In the genomic region with DNA sequence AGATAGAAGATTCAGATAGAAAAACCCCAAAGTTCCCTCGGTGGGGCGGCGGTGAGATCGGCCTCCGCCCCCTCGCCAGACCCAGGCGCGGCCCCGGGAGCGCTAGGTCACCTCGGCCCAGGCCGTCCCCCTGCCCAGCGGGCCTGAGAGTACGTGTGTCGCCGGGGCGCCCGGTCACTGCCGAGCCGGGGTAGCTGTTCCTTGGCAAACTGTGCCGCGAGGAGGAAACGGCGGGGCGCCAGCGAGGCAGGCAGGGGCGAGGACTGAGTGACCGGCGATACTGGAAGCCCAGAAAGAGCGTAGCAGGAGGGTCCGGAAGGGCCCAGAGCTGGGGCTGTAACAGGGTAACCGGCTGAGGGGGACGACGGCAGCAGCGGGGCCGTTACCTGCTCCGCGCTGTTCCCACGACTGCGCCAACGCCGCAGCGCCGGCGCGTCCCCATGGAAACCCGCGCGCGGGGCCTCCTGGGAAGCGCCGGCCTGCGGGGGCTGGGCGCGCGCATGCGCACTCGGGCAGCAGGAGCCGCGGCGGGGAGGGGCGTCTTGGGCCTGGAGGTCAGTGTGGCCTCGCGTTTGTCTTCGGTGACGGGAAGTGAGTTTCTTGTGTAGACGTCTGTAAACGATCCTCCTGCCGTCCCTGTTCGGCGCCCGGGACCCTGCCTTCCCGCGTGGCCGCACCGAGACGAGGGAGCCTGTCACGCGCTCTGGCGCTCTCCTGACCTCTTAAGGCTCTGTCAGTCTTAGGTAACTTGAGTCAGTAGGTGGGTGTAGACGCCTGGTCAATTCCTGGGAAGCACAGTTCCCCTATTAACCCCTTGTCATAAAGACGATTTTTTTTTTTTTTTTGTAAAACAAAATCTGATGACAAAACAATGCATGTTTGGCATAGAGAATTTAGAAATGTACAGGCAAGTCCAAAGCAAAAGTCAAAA, we compare ENCODE assay signal across 1 cellular context.
TF ChIP-seq lines count a peak whose summit lies in the region.

A gene (minus strand): TSS at position 440 of the 931 bp plus-strand sequence. CDS start 17,285 bp downstream, outside the sequence.

TF ChIP-seq in K562, 482 proteins besides CTCF, POLR2A, EP300 and RAD21 (continued from another document and continues in another):
- TF ChIP-seq GTF2F1 (IDR thresholded peaks at IDR 0.05; ENCODE audit: low read depth, low read length) (peak; percentile 32; the same call in 1 of the 2 replicates), ZNF263 (CRISPR knock-in tag; IDR thresholded peaks at IDR 0.05; ENCODE audit: borderline replicate concordance) (no peak; the same call in 1 of the 2 replicates), RFX7 (CRISPR knock-in tag; IDR thresholded peaks at IDR 0.05) (no peak), ZNF354B (CRISPR knock-in tag; IDR thresholded peaks at IDR 0.05) (no peak), ZNF140 (CRISPR knock-in tag; IDR thresholded peaks at IDR 0.05) (0 out of 2 replicates have a peak, but pooled peaks have one; percentile 26), TFAM (CRISPR knock-in tag; conservative IDR thresholded peaks at IDR 0.05) (no peak), TBP (optimal IDR thresholded peaks at IDR 0.05; ENCODE audit: low read depth, low read length) (peak; percentile 77), BDP1 (IDR thresholded peaks at IDR 0.05; ENCODE audit: insufficient read depth, insufficient read length) (no peak), NR2C2 (CRISPR knock-in tag; IDR thresholded peaks at IDR 0.05) (no peak; the same call in 1 of the 2 replicates), NR2C2 (tag; IDR thresholded peaks at IDR 0.05) (peak; percentile 92), ZSCAN32 (CRISPR knock-in tag; IDR thresholded peaks at IDR 0.05) (no peak; the same call in 1 of the 2 replicates), RCOR1 (IDR thresholded peaks at IDR 0.05; ENCODE audit: borderline replicate concordance in 1 of 2, low read depth in 2 of 2, low read length in 2 of 2) (no peak; a peak in 1 of 4 replicates), ZZZ3 (IDR thresholded peaks at IDR 0.05) (no peak), MEIS2 (IDR thresholded peaks at IDR 0.05; ENCODE audit: partially characterized antibody) (peak; percentile 94), KLF1 (tag; IDR thresholded peaks at IDR 0.05) (no peak; the same call in 1 of the 2 replicates), EHMT2 (IDR thresholded peaks at IDR 0.05) (no peak), GABPA (tag; conservative IDR thresholded peaks at IDR 0.05; ENCODE audit: low read depth) (peak; percentile 57), GATAD2B (IDR thresholded peaks at IDR 0.05; ENCODE audit: borderline replicate concordance) (no peak), MCM5 (IDR thresholded peaks at IDR 0.05; ENCODE audit: low read depth) (no peak), SMAD4 (CRISPR knock-in tag; conservative IDR thresholded peaks at IDR 0.05) (peak; percentile 91), SIN3B (IDR thresholded peaks at IDR 0.05; ENCODE audit: low read depth) (peak; percentile 67; the same call in 1 of the 2 replicates), CBX8 (IDR thresholded peaks at IDR 0.05; ENCODE audit: borderline replicate concordance, extremely low read depth, low read depth, low read length, poor library complexity, severe bottlenecking) (no peak), POLR3G (IDR thresholded peaks at IDR 0.05; ENCODE audit: extremely low read depth, insufficient read length, insufficient replicate concordance) (no peak)
- TF ChIP-seq, protein P1, sequence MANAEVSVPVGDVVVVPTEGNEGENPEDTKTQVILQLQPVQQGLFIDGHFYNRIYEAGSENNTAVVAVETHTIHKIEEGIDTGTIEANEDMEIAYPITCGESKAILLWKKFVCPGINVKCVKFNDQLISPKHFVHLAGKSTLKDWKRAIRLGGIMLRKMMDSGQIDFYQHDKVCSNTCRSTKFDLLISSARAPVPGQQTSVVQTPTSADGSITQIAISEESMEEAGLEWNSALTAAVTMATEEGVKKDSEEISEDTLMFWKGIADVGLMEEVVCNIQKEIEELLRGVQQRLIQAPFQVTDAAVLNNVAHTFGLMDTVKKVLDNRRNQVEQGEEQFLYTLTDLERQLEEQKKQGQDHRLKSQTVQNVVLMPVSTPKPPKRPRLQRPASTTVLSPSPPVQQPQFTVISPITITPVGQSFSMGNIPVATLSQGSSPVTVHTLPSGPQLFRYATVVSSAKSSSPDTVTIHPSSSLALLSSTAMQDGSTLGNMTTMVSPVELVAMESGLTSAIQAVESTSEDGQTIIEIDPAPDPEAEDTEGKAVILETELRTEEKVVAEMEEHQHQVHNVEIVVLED (CRISPR knock-in tag; IDR thresholded peaks at IDR 0.05) = peak; percentile 79
- TF ChIP-seq, protein P2, sequence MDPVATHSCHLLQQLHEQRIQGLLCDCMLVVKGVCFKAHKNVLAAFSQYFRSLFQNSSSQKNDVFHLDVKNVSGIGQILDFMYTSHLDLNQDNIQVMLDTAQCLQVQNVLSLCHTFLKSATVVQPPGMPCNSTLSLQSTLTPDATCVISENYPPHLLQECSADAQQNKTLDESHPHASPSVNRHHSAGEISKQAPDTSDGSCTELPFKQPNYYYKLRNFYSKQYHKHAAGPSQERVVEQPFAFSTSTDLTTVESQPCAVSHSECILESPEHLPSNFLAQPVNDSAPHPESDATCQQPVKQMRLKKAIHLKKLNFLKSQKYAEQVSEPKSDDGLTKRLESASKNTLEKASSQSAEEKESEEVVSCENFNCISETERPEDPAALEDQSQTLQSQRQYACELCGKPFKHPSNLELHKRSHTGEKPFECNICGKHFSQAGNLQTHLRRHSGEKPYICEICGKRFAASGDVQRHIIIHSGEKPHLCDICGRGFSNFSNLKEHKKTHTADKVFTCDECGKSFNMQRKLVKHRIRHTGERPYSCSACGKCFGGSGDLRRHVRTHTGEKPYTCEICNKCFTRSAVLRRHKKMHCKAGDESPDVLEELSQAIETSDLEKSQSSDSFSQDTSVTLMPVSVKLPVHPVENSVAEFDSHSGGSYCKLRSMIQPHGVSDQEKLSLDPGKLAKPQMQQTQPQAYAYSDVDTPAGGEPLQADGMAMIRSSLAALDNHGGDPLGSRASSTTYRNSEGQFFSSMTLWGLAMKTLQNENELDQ (CRISPR knock-in tag; IDR thresholded peaks at IDR 0.05; ENCODE audit: borderline replicate concordance) = 0 out of 2 replicates have a peak, but pooled peaks have one; percentile 76
- TF ChIP-seq, protein P3, sequence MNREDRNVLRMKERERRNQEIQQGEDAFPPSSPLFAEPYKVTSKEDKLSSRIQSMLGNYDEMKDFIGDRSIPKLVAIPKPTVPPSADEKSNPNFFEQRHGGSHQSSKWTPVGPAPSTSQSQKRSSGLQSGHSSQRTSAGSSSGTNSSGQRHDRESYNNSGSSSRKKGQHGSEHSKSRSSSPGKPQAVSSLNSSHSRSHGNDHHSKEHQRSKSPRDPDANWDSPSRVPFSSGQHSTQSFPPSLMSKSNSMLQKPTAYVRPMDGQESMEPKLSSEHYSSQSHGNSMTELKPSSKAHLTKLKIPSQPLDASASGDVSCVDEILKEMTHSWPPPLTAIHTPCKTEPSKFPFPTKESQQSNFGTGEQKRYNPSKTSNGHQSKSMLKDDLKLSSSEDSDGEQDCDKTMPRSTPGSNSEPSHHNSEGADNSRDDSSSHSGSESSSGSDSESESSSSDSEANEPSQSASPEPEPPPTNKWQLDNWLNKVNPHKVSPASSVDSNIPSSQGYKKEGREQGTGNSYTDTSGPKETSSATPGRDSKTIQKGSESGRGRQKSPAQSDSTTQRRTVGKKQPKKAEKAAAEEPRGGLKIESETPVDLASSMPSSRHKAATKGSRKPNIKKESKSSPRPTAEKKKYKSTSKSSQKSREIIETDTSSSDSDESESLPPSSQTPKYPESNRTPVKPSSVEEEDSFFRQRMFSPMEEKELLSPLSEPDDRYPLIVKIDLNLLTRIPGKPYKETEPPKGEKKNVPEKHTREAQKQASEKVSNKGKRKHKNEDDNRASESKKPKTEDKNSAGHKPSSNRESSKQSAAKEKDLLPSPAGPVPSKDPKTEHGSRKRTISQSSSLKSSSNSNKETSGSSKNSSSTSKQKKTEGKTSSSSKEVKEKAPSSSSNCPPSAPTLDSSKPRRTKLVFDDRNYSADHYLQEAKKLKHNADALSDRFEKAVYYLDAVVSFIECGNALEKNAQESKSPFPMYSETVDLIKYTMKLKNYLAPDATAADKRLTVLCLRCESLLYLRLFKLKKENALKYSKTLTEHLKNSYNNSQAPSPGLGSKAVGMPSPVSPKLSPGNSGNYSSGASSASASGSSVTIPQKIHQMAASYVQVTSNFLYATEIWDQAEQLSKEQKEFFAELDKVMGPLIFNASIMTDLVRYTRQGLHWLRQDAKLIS (CRISPR knock-in tag; IDR thresholded peaks at IDR 0.05) = no peak
- TF ChIP-seq, protein P4, sequence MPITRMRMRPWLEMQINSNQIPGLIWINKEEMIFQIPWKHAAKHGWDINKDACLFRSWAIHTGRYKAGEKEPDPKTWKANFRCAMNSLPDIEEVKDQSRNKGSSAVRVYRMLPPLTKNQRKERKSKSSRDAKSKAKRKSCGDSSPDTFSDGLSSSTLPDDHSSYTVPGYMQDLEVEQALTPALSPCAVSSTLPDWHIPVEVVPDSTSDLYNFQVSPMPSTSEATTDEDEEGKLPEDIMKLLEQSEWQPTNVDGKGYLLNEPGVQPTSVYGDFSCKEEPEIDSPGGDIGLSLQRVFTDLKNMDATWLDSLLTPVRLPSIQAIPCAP (CRISPR knock-in tag; IDR thresholded peaks at IDR 0.05; ENCODE audit: borderline replicate concordance) = no peak
- TF ChIP-seq, protein P5, sequence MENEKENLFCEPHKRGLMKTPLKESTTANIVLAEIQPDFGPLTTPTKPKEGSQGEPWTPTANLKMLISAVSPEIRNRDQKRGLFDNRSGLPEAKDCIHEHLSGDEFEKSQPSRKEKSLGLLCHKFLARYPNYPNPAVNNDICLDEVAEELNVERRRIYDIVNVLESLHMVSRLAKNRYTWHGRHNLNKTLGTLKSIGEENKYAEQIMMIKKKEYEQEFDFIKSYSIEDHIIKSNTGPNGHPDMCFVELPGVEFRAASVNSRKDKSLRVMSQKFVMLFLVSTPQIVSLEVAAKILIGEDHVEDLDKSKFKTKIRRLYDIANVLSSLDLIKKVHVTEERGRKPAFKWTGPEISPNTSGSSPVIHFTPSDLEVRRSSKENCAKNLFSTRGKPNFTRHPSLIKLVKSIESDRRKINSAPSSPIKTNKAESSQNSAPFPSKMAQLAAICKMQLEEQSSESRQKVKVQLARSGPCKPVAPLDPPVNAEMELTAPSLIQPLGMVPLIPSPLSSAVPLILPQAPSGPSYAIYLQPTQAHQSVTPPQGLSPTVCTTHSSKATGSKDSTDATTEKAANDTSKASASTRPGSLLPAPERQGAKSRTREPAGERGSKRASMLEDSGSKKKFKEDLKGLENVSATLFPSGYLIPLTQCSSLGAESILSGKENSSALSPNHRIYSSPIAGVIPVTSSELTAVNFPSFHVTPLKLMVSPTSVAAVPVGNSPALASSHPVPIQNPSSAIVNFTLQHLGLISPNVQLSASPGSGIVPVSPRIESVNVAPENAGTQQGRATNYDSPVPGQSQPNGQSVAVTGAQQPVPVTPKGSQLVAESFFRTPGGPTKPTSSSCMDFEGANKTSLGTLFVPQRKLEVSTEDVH (IDR thresholded peaks at IDR 0.05; ENCODE audit: low read depth, partially characterized antibody) = no peak
- TF ChIP-seq, protein P6, sequence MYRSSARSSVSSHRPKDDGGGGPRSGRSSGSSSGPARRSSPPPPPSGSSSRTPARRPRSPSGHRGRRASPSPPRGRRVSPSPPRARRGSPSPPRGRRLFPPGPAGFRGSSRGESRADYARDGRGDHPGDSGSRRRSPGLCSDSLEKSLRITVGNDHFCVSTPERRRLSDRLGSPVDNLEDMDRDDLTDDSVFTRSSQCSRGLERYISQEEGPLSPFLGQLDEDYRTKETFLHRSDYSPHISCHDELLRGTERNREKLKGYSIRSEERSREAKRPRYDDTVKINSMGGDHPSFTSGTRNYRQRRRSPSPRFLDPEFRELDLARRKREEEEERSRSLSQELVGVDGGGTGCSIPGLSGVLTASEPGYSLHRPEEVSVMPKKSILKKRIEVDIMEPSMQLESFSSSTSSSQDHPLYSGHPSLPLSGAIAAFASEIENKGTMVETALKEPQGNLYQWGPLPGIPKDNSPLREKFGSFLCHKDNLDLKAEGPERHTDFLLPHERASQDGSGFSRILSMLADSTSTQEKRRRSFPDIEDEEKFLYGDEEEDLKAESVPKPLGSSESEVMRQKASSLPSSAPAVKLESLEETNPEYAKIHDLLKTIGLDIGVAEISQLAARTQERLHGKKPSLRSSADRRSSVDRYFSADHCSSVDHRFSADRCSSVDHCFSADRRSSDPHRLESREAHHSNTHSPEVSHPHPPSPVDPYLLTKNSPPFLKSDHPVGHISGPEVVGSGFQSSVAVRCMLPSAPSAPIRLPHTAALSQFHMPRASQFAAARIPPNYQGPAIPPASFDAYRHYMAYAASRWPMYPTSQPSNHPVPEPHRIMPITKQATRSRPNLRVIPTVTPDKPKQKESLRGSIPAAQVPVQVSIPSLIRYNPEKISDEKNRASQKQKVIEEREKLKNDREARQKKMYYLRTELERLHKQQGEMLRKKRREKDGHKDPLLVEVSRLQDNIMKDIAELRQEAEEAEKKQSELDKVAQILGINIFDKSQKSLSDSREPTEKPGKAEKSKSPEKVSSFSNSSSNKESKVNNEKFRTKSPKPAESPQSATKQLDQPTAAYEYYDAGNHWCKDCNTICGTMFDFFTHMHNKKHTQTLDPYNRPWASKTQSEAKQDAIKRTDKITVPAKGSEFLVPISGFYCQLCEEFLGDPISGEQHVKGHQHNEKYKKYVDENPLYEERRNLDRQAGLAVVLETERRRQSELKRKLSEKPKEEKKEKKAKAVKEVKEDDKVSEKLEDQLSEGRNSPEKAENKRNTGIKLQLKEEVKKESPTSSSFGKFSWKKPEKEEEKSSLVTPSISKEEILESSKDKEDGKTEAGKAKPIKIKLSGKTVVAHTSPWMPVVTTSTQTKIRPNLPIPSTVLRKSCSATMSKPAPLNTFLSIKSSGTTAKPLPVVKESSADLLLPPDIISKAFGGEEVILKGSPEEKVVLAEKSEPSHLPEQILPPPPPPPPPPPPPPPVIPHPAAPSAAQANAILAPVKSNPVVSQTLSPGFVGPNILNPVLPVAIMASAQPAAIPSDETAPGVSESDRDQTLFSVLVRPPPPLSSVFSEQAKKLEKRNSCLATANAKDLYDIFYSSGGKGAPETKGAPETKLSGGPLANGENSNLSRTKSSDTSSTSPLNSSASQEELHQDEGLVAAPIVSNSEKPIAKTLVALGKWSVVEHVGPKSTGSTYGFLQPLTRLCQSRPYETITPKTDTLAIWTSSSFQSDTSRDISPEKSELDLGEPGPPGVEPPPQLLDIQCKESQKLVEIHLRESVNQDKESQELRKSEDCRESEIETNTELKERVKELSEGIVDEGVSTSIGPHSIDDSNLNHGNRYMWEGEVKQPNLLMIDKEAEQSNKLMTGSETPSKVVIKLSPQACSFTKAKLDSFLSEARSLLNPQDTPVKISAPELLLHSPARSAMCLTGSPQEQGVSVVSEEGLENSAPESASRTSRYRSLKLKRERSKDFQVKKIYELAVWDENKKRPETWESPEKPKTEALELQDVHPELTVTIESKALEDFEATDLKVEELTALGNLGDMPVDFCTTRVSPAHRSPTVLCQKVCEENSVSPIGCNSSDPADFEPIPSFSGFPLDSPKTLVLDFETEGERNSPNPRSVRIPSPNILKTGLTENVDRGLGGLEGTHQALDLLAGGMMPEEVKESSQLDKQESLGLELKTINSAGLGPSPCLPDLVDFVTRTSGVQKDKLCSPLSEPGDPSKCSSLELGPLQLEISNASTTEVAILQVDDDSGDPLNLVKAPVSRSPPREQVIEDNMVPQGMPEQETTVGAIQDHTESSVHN (IDR thresholded peaks at IDR 0.05; ENCODE audit: borderline replicate concordance in 1 of 2, low read depth in 1 of 2) = no peak
